ENCODE assay signal across 8 cellular contexts in genomic region chr16:46830417-46830901, GRCh38. TPM values are rescaled to one million over a fixed set of nuclear protein-coding genes. Genes with fewer than 3 reads are reported as not detected.
DNase-seq lines count a peak whose midpoint lies in the region; ATAC-seq and TF ChIP-seq lines count a peak whose summit lies in the region.

No MANE protein-coding gene starts in this region.

- H3K36me3 ChIP-seq in mesenchymal stem cell (ENCODE audit: control insufficient read depth in 1 of 2, insufficient read depth in 2 of 2, low read depth in 1 of 2, low read length in 2 of 2) = no peaks in the 10 kb centered on the region

- H2AK5ac ChIP-seq in mesenchymal stem cell (ENCODE audit: low read length, severe bottlenecking) = no peak overlapping the region

- H3K79me1 ChIP-seq in mesenchymal stem cell (replicated peaks; ENCODE audit: low read length, poor library complexity, severe bottlenecking) = no peaks in the 10 kb centered on the region

- no peaks in the 10 kb centered on the region for H3K27me3 ChIP-seq in mesenchymal stem cell (ENCODE audit: control insufficient read depth in 1 of 2, insufficient read depth in 1 of 2, low read length in 2 of 2)

- peak overlapping the region; percentile 83 for H4K91ac ChIP-seq in mesenchymal stem cell (ENCODE audit: low read length)

- peak overlapping the region; percentile 41 to 58 for H3K18ac ChIP-seq in mesenchymal stem cell (ENCODE audit: low read depth in 1 of 2, low read length in 2 of 2)

- H3K27ac Mint-ChIP-seq in stimulated activated memory B cell treated with anti-CD40 and anti-IgM and Interleukin-4, amounts not matched to agents 10 μg/mL and 1 μg/mL and 100 μg/mL, for 72 hours = peak overlapping the region; percentile 89

- H3K36me3 Mint-ChIP-seq in stimulated activated memory B cell treated with anti-CD40 and anti-IgM and Interleukin-4, amounts not matched to agents 10 μg/mL and 1 μg/mL and 100 μg/mL, for 72 hours = peaks cover 6% of the 10 kb centered on the region

- H3K4me3 Mint-ChIP-seq in stimulated activated memory B cell treated with anti-CD40 and anti-IgM and Interleukin-4, amounts not matched to agents 10 μg/mL and 1 μg/mL and 100 μg/mL, for 72 hours = peak overlapping the region; percentile 95

- H2BK15ac ChIP-seq in mesenchymal stem cell (ENCODE audit: low read depth, poor library complexity, severe bottlenecking) = peak overlapping the region; percentile 89

- peak overlapping the region; percentile 98 for H2BK120ac ChIP-seq in mesenchymal stem cell (ENCODE audit: low read depth, low read length)

- peak overlapping the region; percentile 29 for H2AFZ ChIP-seq in mesenchymal stem cell (ENCODE audit: low read depth, low read length)

- H3K27me3 Mint-ChIP-seq in stimulated activated memory B cell treated with anti-CD40 and anti-IgM and Interleukin-4, amounts not matched to agents 10 μg/mL and 1 μg/mL and 100 μg/mL, for 72 hours = no peaks in the 10 kb centered on the region

- H2BK12ac ChIP-seq in mesenchymal stem cell (ENCODE audit: low read length in 2 of 2) = no peak overlapping the region

- H2BK5ac ChIP-seq in mesenchymal stem cell (ENCODE audit: low read depth, low read length, poor library complexity, severe bottlenecking) = peak overlapping the region; percentile 76

- WGBS in mesenchymal stem cell = under 1% methylated on average over 18 of the region's 45 CpGs

- peak overlapping the region; percentile 94 for H3K9ac ChIP-seq in mesenchymal stem cell (ENCODE audit: low read length)

- ATAC-seq in GM18868 (IDR thresholded peaks at IDR 0.05; ENCODE audit: unreplicated experiment) (peak; percentile 7), HG03175 (IDR thresholded peaks at IDR 0.05; ENCODE audit: unreplicated experiment) (peak; percentile 19)
- peak; percentile 55 for ATAC-seq in stimulated activated memory B cell treated with anti-CD40 and anti-IgM and Interleukin-4, amounts not matched to agents 10 μg/mL and 1 μg/mL and 100 μg/mL, for 72 hours

- H3K4me1 Mint-ChIP-seq in stimulated activated memory B cell treated with anti-CD40 and anti-IgM and Interleukin-4, amounts not matched to agents 10 μg/mL and 1 μg/mL and 100 μg/mL, for 72 hours = peaks cover 71% of the 10 kb centered on the region

- no peak overlapping the region for H4K8ac ChIP-seq in mesenchymal stem cell (ENCODE audit: low read length)

- H3K27ac ChIP-seq in 22Rv1 = peak overlapping the region; percentile 81
- peak overlapping the region; percentile 60 for H3K27ac ChIP-seq in cingulate gyrus (ENCODE audit: low read depth, low read length)
- peak overlapping the region; percentile 56 for H3K27ac ChIP-seq in mesenchymal stem cell (ENCODE audit: low read length, poor library complexity, severe bottlenecking)

- DNase-seq in T-helper 9 cell = peak; percentile 32
- no peak for DNase-seq in mesenchymal stem cell
- DNase-seq in D341Med (ENCODE audit: low spot score) = no peak

- H3K14ac ChIP-seq in mesenchymal stem cell (ENCODE audit: low read length in 2 of 2) = peak overlapping the region; percentile 55 to 92

- peak overlapping the region; percentile 78 to 87 for H3K4me3 ChIP-seq in mesenchymal stem cell (ENCODE audit: insufficient read depth in 1 of 2, low read depth in 1 of 2, low read length in 2 of 2)

- no peaks in the 10 kb centered on the region for H3K9me3 ChIP-seq in mesenchymal stem cell (ENCODE audit: control insufficient read depth, low read length)

- no peak for TF ChIP-seq CTCF in 22Rv1 (IDR thresholded peaks at IDR 0.05)

- no peak overlapping the region for H3K23ac ChIP-seq in mesenchymal stem cell (ENCODE audit: low read length in 2 of 2)

- H3K4ac ChIP-seq in mesenchymal stem cell (ENCODE audit: low read depth in 1 of 2, low read length in 2 of 2) = peak overlapping the region; percentile 91

- H3K4me1 ChIP-seq in mesenchymal stem cell (ENCODE audit: control insufficient read depth, insufficient read depth, low read depth, low read length) = peaks cover 5% of the 10 kb centered on the region

- peak overlapping the region; percentile 74 for H3K4me2 ChIP-seq in mesenchymal stem cell (ENCODE audit: low read length, poor library complexity, severe bottlenecking)

- H3K9me3 Mint-ChIP-seq in stimulated activated memory B cell treated with anti-CD40 and anti-IgM and Interleukin-4, amounts not matched to agents 10 μg/mL and 1 μg/mL and 100 μg/mL, for 72 hours = no peaks in the 10 kb centered on the region

RNA-seq across cellular contexts. Expression of gene C16orf87, which starts 0.5 kb away (rescaled TPM):
- polyA plus RNA-seq in mesenchymal stem cell (2013, experiment 1 of 2) = 15.3 TPM
- polyA plus RNA-seq in mesenchymal stem cell (2013, experiment 2 of 2) = 16.3 TPM

RNA-seq across cellular contexts. Expression of gene GPT2, which starts 53.7 kb away (rescaled TPM):
- polyA plus RNA-seq in mesenchymal stem cell (2013, experiment 1 of 2) = 6.0 TPM
- polyA plus RNA-seq in mesenchymal stem cell (2013, experiment 2 of 2) = 6.8 TPM
